In the genomic region with DNA sequence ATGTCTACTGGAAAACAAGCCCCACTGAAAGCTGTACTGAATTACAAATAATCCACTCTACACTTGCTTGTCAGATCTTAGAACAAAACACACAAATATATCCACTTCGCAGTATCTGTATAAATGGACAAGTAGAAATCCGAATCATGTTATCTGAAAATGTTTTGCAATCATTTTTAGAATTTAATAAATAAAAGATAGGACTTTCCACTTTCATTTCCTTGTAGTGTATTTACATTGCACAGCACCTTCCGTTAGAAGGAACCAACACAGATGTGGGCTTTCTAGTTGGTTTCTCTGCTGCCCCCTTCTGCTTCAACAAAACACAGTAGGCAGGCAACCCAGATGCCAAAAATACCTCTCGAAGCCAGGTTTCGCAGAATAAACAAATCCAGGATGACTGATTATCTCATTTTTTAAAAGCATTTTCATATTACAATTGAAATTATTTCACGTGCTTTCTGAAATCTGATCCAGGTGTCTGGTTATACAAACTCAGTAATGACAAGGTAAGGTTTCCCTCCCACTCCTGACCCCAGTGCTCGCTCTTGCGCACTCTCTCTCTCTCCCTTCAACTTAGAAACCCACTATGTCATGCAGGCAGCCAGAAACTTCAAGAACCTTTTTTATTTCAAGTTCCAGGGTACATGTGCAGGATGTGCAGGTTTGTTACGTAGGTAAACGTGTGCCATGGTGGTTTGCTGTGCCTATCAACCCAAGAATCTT, we compare ENCODE assay signal across 8 cellular contexts.
DNase-seq lines count a peak whose midpoint lies in the region; ATAC-seq, FAIRE-seq and TF ChIP-seq lines count a peak whose summit lies in the region.

No MANE protein-coding gene starts in this region.

- no peak for TF ChIP-seq POLR2A in GM12891 (IDR thresholded peaks at IDR 0.05; ENCODE audit: low read depth, low read length)

- TF ChIP-seq CTCF in brain microvascular endothelial cell (IDR thresholded peaks at IDR 0.05; ENCODE audit: low read depth, low read length, missing control alignments) (peak; percentile 75), kidney epithelial cell (IDR thresholded peaks at IDR 0.05; ENCODE audit: insufficient read depth, low read length, poor library complexity, severe bottlenecking) (peak; percentile 75)

- H3K27me3 ChIP-seq in brain microvascular endothelial cell (replicated peaks), result no peaks in the 10 kb centered on the region
- no peaks in the 10 kb centered on the region for H3K27me3 ChIP-seq in kidney epithelial cell (ENCODE audit: control insufficient read depth, insufficient read depth, low read length)

- in situ Hi-C loops in ACHN (cut with HindIII; ENCODE audit: low pct_ligation_motif_present, low pct_unique_long_range_greater_than_20kb, low sequenced_read_pairs) (no loop called here), brain microvascular endothelial cell (cut with HindIII; ENCODE audit: low pct_ligation_motif_present, low sequenced_read_pairs) (no loop called here)

- DNase-seq in ACHN, result peak; percentile 55
- DNase-seq in GM12891 (ENCODE audit: insufficient read length, low spot score), result peak; percentile 20
- peak; percentile 82 for DNase-seq in NAMALWA (ENCODE audit: low spot score)
- peak; percentile 43 for DNase-seq in T follicular helper cell (ENCODE audit: low read depth)
- peak; percentile 47 for DNase-seq in brain microvascular endothelial cell
- DNase-seq in kidney epithelial cell (ENCODE audit: low read depth), result no peak
- peak; percentile 54 for DNase-seq in superior temporal gyrus (ENCODE audit: extremely low spot score)

- H3K36me3 ChIP-seq in brain microvascular endothelial cell (replicated peaks) (no peaks in the 10 kb centered on the region), kidney epithelial cell (ENCODE audit: control insufficient read depth, insufficient read depth, low read length) (no peaks in the 10 kb centered on the region)

- FAIRE-seq in GM12891 (lab: Jason Lieb, UNC), result peak; percentile 45

- no peak overlapping the region for H3K27ac ChIP-seq in brain microvascular endothelial cell

- H3K4me3 ChIP-seq in brain microvascular endothelial cell (ENCODE audit: low read depth, low read length) (no peak overlapping the region), kidney epithelial cell (ENCODE audit: low read depth, low read length) (no peak overlapping the region)

- peak; percentile 92 for ATAC-seq in HG02610 (IDR thresholded peaks at IDR 0.05; ENCODE audit: unreplicated experiment)

TF ChIP-seq in GM12891, 5 proteins besides CTCF, POLR2A, EP300 and RAD21:
- TF ChIP-seq TAF1 (IDR thresholded peaks at IDR 0.05; ENCODE audit: low read depth, low read length), result no peak
- no peak for TF ChIP-seq PAX5 (IDR thresholded peaks at IDR 0.05; ENCODE audit: insufficient read depth, low read length, severe bottlenecking)
- TF ChIP-seq SPI1 (IDR thresholded peaks at IDR 0.05; ENCODE audit: low read depth, low read length), result peak; percentile 8; the same call in 1 of the 2 replicates
